ENCODE assay signal across 8 cellular contexts in genomic region chr4:119300072-119300387, GRCh38. TPM values are rescaled to one million over a fixed set of nuclear protein-coding genes. Genes with fewer than 3 reads are reported as not detected.
DNase-seq lines count a peak whose midpoint lies in the region; ATAC-seq and TF ChIP-seq lines count a peak whose summit lies in the region.

No MANE protein-coding gene starts in this region.

- no peak for TF ChIP-seq CTCF in astrocyte of the spinal cord (IDR thresholded peaks at IDR 0.05; ENCODE audit: low read depth, low read length)

- no peaks in the 10 kb centered on the region for H3K27me3 ChIP-seq in Karpas-422 (ENCODE audit: low read length)

- H3K4me3 ChIP-seq in Karpas-422 (ENCODE audit: low read length), result peak overlapping the region; percentile 82
- peak overlapping the region; percentile 74 for H3K4me3 ChIP-seq in astrocyte of the spinal cord (ENCODE audit: low read depth, low read length)

- no peaks in the 10 kb centered on the region for H3K9me2 ChIP-seq in Karpas-422 (replicated peaks; ENCODE audit: insufficient read depth, low read length)

- no peaks in the 10 kb centered on the region for H3K9me3 ChIP-seq in Karpas-422 (ENCODE audit: low read length)

- H3K9ac ChIP-seq in Karpas-422 (ENCODE audit: low read length), result peak overlapping the region; percentile 80

- H3K4me1 ChIP-seq in Karpas-422 (ENCODE audit: low read length), result peaks cover 24% of the 10 kb centered on the region

- ATAC-seq in GM21619 (IDR thresholded peaks at IDR 0.05; ENCODE audit: unreplicated experiment), result peak; percentile 10

- in situ Hi-C loops in astrocyte of the spinal cord (cut with HindIII; ENCODE audit: low sequenced_read_pairs), result no loop called here

- DNase-seq in CD1c-positive myeloid dendritic cell (ENCODE audit: extremely low spot score), result peak; percentile 66
- no peak for DNase-seq in Karpas-422
- no peak for DNase-seq in astrocyte of the spinal cord (ENCODE audit: low read depth, low spot score)
- DNase-seq in iPS-NIHi11 (ENCODE audit: low spot score), result peak; percentile 12
- DNase-seq in stimulated activated CD4-positive, alpha-beta T cell treated with anti-CD3 and anti-CD28 coated beads, Interleukin-2, amount 100 ng/mL, for 24 hours, result peak; percentile 36 to 44
- no peak for DNase-seq in NK-92 (lab: John Stamatoyannopoulos, UW; ENCODE audit: unreplicated experiment)
- no peak for DNase-seq in kidney tubule cell (ENCODE audit: low spot score)

- peaks cover 11% of the 10 kb centered on the region for H3K36me3 ChIP-seq in Karpas-422 (ENCODE audit: insufficient read depth, low read length)

- peak overlapping the region; percentile 82 for H3K4me2 ChIP-seq in Karpas-422 (ENCODE audit: low read depth, low read length, poor library complexity, severe bottlenecking)

- peak overlapping the region; percentile 73 for H2AFZ ChIP-seq in Karpas-422 (ENCODE audit: low read length)

- peaks cover 17% of the 10 kb centered on the region for H3K79me2 ChIP-seq in Karpas-422 (ENCODE audit: low read length)

- no peaks in the 10 kb centered on the region; the same call in 1 of the 2 replicates for H4K20me1 ChIP-seq in Karpas-422 (ENCODE audit: insufficient read depth, low read depth, low read length)

- H3K27ac ChIP-seq in Karpas-422 (ENCODE audit: low read length), result peak overlapping the region; percentile 87

RNA-seq across cellular contexts. Expression of gene FABP2, which starts 21.9 kb away (rescaled TPM):
- total RNA-seq in Karpas-422 (2014; rRNA removed; shearing (Covaris generic); ENCODE audit: low replicate concordance), result not detected in 2 replicates

Comparison
In these comparisons a context has a peak if more than half of its experiments do, and no peak if none do; other contexts are left out.
1. DNase-seq: peak in CD1c-positive myeloid dendritic cell (single experiment), iPS-NIHi11 (single experiment) and stimulated activated CD4-positive, alpha-beta T cell treated with anti-CD3 and anti-CD28 coated beads, Interleukin-2, amount 100 ng/mL, for 24 hours (2 of 2); none in Karpas-422 (single experiment), astrocyte of the spinal cord (single experiment), NK-92 (single experiment) and kidney tubule cell (single experiment).